Comparison of ENCODE assay signal across 8 cellular contexts in genomic region chr6:122400121-122400450, GRCh38. TPM values are rescaled to one million over a fixed set of nuclear protein-coding genes. Genes with fewer than 3 reads are reported as not detected.
DNase-seq lines count a peak whose midpoint lies in the region; ATAC-seq and TF ChIP-seq lines count a peak whose summit lies in the region.

No MANE protein-coding gene starts in this region.

- WGBS in neuronal stem cell (ENCODE audit: extremely low coverage in 2 of 2, insufficient read length in 2 of 2, insufficient replicate concordance in 1 of 2), 2 donors, result no CpG with 5 or more reads among the region's 20 CpGs

- peaks cover 51% of the 10 kb centered on the region for H3K79me2 ChIP-seq in OCI-LY7 (ENCODE audit: insufficient read depth, low read depth, low read length)

- H3K4me1 ChIP-seq in OCI-LY7 (ENCODE audit: insufficient read depth, low read length, poor library complexity, severe bottlenecking) (peaks cover 22% of the 10 kb centered on the region), neuronal stem cell (ENCODE audit: control insufficient read depth in 2 of 2, insufficient read depth in 1 of 2, low read depth in 1 of 2, low read length in 2 of 2) (peaks cover 3 to 5% of the 10 kb centered on the region in 2 donors)
- no peaks in the 10 kb centered on the region for H3K4me1 ChIP-seq in effector memory CD4-positive, alpha-beta T cell (ENCODE audit: control insufficient read depth, insufficient read depth, low read length, poor library complexity, severe bottlenecking)

- peak; percentile 57 for DNase-seq in DMS53 (lab: John Stamatoyannopoulos, UW)
- no peak for DNase-seq in DMS53 treated with DMSO at 0.1 percent for 48 hours (lab: John Stamatoyannopoulos, UW; ENCODE audit: unreplicated experiment)
- DNase-seq in OCI-LY7 (ENCODE audit: low spot score), result no peak
- DNase-seq in effector memory CD4-positive, alpha-beta T cell, result no peak
- DNase-seq in neuronal stem cell (ENCODE audit: low spot score), result peak; percentile 29
- DNase-seq in NCI-H2107 treated with DMSO at 0.1 percent for 48 hours (lab: John Stamatoyannopoulos, UW; ENCODE audit: unreplicated experiment), result no peak
- no peak for DNase-seq in activated gamma-delta T cell treated with Interleukin-2 at 50 U/mL for 16 hours

- H3K36me3 ChIP-seq in OCI-LY7 (ENCODE audit: insufficient read depth, low read length) (0 out of 2 replicates have a peak, but pooled peaks cover 17% of the 10 kb centered on the region), neuronal stem cell (replicated peaks in 1 of 2; ENCODE audit: control insufficient read depth in 2 of 2, insufficient read depth in 2 of 2, low read length in 2 of 2) (peaks cover 0 to 21% of the 10 kb centered on the region in 2 donors)
- H3K36me3 ChIP-seq in effector memory CD4-positive, alpha-beta T cell (ENCODE audit: control insufficient read depth, insufficient read depth, low read length), result no peaks in the 10 kb centered on the region

- H3K9me3 ChIP-seq in OCI-LY7 (ENCODE audit: low read length) (no peaks in the 10 kb centered on the region; the same call in 1 of the 2 replicates), neuronal stem cell (replicated peaks in 1 of 2; ENCODE audit: control insufficient read depth in 2 of 2, insufficient read depth in 1 of 2, low read depth in 1 of 2, low read length in 2 of 2) (peaks cover 0 to 3% of the 10 kb centered on the region in 2 donors)
- no peaks in the 10 kb centered on the region for H3K9me3 ChIP-seq in effector memory CD4-positive, alpha-beta T cell (ENCODE audit: control insufficient read depth, low read length)

- H3K4me3 ChIP-seq in OCI-LY7 (ENCODE audit: low read depth, low read length, poor library complexity, severe bottlenecking) (peak overlapping the region; percentile 100), neuronal stem cell (ENCODE audit: low read length in 2 of 2) (peak overlapping the region; percentile 84 to 100)
- H3K4me3 ChIP-seq in effector memory CD4-positive, alpha-beta T cell (ENCODE audit: insufficient read depth, low read depth, low read length, poor library complexity, severe bottlenecking), result peak overlapping the region; percentile 99

- H3K23ac ChIP-seq in neuronal stem cell (ENCODE audit: low read depth, low read length, poor library complexity), result peak overlapping the region; percentile 95

- peak overlapping the region; percentile 1 for H4K8ac ChIP-seq in neuronal stem cell (ENCODE audit: low read depth, low read length)

- H3K14ac ChIP-seq in neuronal stem cell (ENCODE audit: low read length), result no peak overlapping the region

- intact Hi-C loops in OCI-LY7 (cut with micrococcal nuclease; ENCODE audit: unreplicated experiment), result no loop called here

- peaks cover 15% of the 10 kb centered on the region for H4K20me1 ChIP-seq in OCI-LY7 (ENCODE audit: insufficient read depth, low read length)

- H3K4me2 ChIP-seq in OCI-LY7 (ENCODE audit: low read length) (peak overlapping the region; percentile 99), neuronal stem cell (ENCODE audit: insufficient read depth, low read length, poor library complexity, severe bottlenecking) (peak overlapping the region; percentile 57)

- H2BK5ac ChIP-seq in neuronal stem cell (ENCODE audit: low read length), result peak overlapping the region; percentile 99

- H3K18ac ChIP-seq in neuronal stem cell (ENCODE audit: low read length), result peak overlapping the region; percentile 99

- no peak for TF ChIP-seq CTCF in OCI-LY7 (conservative IDR thresholded peaks at IDR 0.05; ENCODE audit: low read length)

- peak overlapping the region; percentile 67 for H3K27ac ChIP-seq in OCI-LY7 (ENCODE audit: low read depth, low read length, poor library complexity, severe bottlenecking)
- peak overlapping the region; percentile 85 for H3K27ac ChIP-seq in effector memory CD4-positive, alpha-beta T cell (ENCODE audit: insufficient read depth, low read length, poor library complexity, severe bottlenecking)
- H3K27ac ChIP-seq in neuronal stem cell (replicated peaks; ENCODE audit: low read length), result no peak overlapping the region

- H3K9ac ChIP-seq in neuronal stem cell (ENCODE audit: low read depth, low read length, poor library complexity), result peak overlapping the region; percentile 99

- ATAC-seq in HG02571 (IDR thresholded peaks at IDR 0.05; ENCODE audit: unreplicated experiment), result peak; percentile 17

- peaks cover 5% of the 10 kb centered on the region for H3K79me1 ChIP-seq in neuronal stem cell (ENCODE audit: low read depth, low read length)

- BruUV-seq in OCI-LY7 (replicated peaks; lab: Mats Ljungman, UMichigan), result no TSS peak

- H3K4ac ChIP-seq in neuronal stem cell (ENCODE audit: low read length), result peak overlapping the region; percentile 89

- peak overlapping the region; percentile 93 for H2AK5ac ChIP-seq in neuronal stem cell (ENCODE audit: low read depth, low read length)

- no peak overlapping the region for H2BK120ac ChIP-seq in neuronal stem cell (ENCODE audit: low read depth, low read length)

- H2BK15ac ChIP-seq in neuronal stem cell (ENCODE audit: low read length), result no peak overlapping the region

- POLR2A ChIA-PET in OCI-LY7 (lab: Charles Lee), result interaction anchor here (1.5 kb wide), 1 partner anchor 17 kb away, joined by 5 read pairs; no protein-coding TSS in a partner anchor

- H3K27me3 ChIP-seq in effector memory CD4-positive, alpha-beta T cell (replicated peaks; ENCODE audit: control insufficient read depth, insufficient read depth, low read length, poor library complexity, severe bottlenecking), result no peaks in the 10 kb centered on the region
- no peaks in the 10 kb centered on the region for H3K27me3 ChIP-seq in neuronal stem cell (ENCODE audit: control insufficient read depth in 3 of 3, insufficient read depth in 3 of 3, low read depth in 1 of 3, low read length in 3 of 3)

- H4K91ac ChIP-seq in neuronal stem cell (ENCODE audit: low read depth, low read length, poor library complexity), result no peak overlapping the region

- no peak overlapping the region for H2BK12ac ChIP-seq in neuronal stem cell (ENCODE audit: low read length)

- H2AFZ ChIP-seq in OCI-LY7 (ENCODE audit: low read length) (peak overlapping the region; percentile 93; the same call in 1 of the 2 replicates), neuronal stem cell (ENCODE audit: low read length) (peak overlapping the region; percentile 96)

- H3K9me2 ChIP-seq in OCI-LY7 (ENCODE audit: insufficient read depth, low read length), result no peaks in the 10 kb centered on the region; the same call in 1 of the 2 replicates

- CTCF ChIA-PET in OCI-LY7 (lab: Charles Lee; ENCODE audit: unreplicated experiment), result no interaction called here

RNA-seq across cellular contexts. Expression of gene HSF2, which starts 0.6 kb away (rescaled TPM):
- total RNA-seq in OCI-LY7 (2014; rRNA removed; shearing (Covaris generic)), result 17.4 and 29.6 TPM in 2 replicates
- 12.1 and 15.7 TPM in 2 replicates for total RNA-seq in OCI-LY7 (2022)
- polyA plus RNA-seq in neuronal stem cell (2013, experiment 1 of 2), result 36.5 TPM
- polyA plus RNA-seq in neuronal stem cell (2013, experiment 2 of 2), result 36.6 TPM

Comparison
In these comparisons a context has a peak if more than half of its experiments do, and no peak if none do; other contexts are left out.
1. DNase-seq: peak in DMS53 (single experiment) and neuronal stem cell (single experiment); none in DMS53 treated with DMSO at 0.1 percent for 48 hours (single experiment), OCI-LY7 (single experiment), effector memory CD4-positive, alpha-beta T cell (0 of 3), NCI-H2107 treated with DMSO at 0.1 percent for 48 hours (single experiment) and activated gamma-delta T cell treated with Interleukin-2 at 50 U/mL for 16 hours (single experiment).
2. Peak in every context shown above with its lines, with median percentiles within 50 percentile points of each other: H3K4me3 ChIP-seq.